In genomic region chr3:170233532-170233931, GRCh38 we compare ENCODE assay signal across 11 cellular contexts. TPM values are rescaled to one million over a fixed set of nuclear protein-coding genes. Genes with fewer than 3 reads are reported as not detected.
A peak's percentile ranks its signal among the peaks of the same experiment; 100 is the strongest.
DNase-seq lines count a peak whose midpoint lies in the region; ATAC-seq and TF ChIP-seq lines count a peak whose summit lies in the region.
"Had no signal": no experiment of that assay in that cellular context is flagged by ENCODE, and none has a peak within 500 bp of the region (broad histone marks: within the 10 kb centered on the region; RNA-seq: fewer than 3 reads in every experiment).

No MANE protein-coding gene starts in this region.

- H3K9me3 ChIP-seq in hepatocyte (ENCODE audit: low read depth) = no peaks in the 10 kb centered on the region
- H3K9me3 ChIP-seq in upper lobe of left lung = no peaks in the 10 kb centered on the region
- H3K9me3 ChIP-seq: suprapubic skin had no signal

- H3K27me3 ChIP-seq in hepatocyte = no peaks in the 10 kb centered on the region
- H3K27me3 ChIP-seq in upper lobe of left lung = no peaks in the 10 kb centered on the region
- H3K27me3 ChIP-seq: suprapubic skin had no signal

- H3K79me2 ChIP-seq in hepatocyte = peaks cover 71% of the 10 kb centered on the region

- H3K4me2 ChIP-seq in hepatocyte = peak overlapping the region; percentile 13

- in situ Hi-C loops in astrocyte of the spinal cord (cut with HindIII; ENCODE audit: low sequenced_read_pairs) = no loop called here

- peak in 2 of 4 donors; percentile 75 to 94 for TF ChIP-seq EP300 in upper lobe of left lung (IDR thresholded peaks at IDR 0.05)

- TF ChIP-seq CTCF in astrocyte of the spinal cord (IDR thresholded peaks at IDR 0.05; ENCODE audit: low read depth, low read length) = no peak
- TF ChIP-seq CTCF in hepatocyte (IDR thresholded peaks at IDR 0.05; ENCODE audit: poor library complexity) = no peak
- no peak for TF ChIP-seq CTCF in upper lobe of left lung (IDR thresholded peaks at IDR 0.05)

- ATAC-seq in upper lobe of left lung (ENCODE audit: low FRiP score in 2 of 2) = peak; percentile 79 to 80
- ATAC-seq in HG03025 (IDR thresholded peaks at IDR 0.05; ENCODE audit: low FRiP score, unreplicated experiment) = no peak

- no peaks in the 10 kb centered on the region for H3K36me3 ChIP-seq in hepatocyte (replicated peaks; ENCODE audit: insufficient read depth, low read depth)
- peaks cover 0 to 22% (median 3%) of the 10 kb centered on the region in 4 donors for H3K36me3 ChIP-seq in upper lobe of left lung

- H2AFZ ChIP-seq in hepatocyte = no peak overlapping the region

- 74% methylated on average over 7 of the region's 7 CpGs for WGBS in hepatocyte (ENCODE audit: low lambda C conversion rate, missing lambda C conversion rate)
- WGBS in upper lobe of left lung, 2 donors = 57 to 67% methylated on average over 7 of the region's 7 CpGs

- H3K9me2 ChIP-seq in hepatocyte (replicated peaks; ENCODE audit: insufficient read depth) = no peaks in the 10 kb centered on the region

- no peak overlapping the region for H3K4me3 ChIP-seq in astrocyte of the spinal cord (ENCODE audit: low read depth, low read length)
- H3K4me3 ChIP-seq in hepatocyte = no peak overlapping the region
- no peak overlapping the region for H3K4me3 ChIP-seq in upper lobe of left lung
- H3K4me3 ChIP-seq: suprapubic skin had no signal

- H3K4me1 ChIP-seq in hepatocyte (ENCODE audit: insufficient read depth) (no peaks in the 10 kb centered on the region), upper lobe of left lung (peaks cover under 1 to 23% (median 14%) of the 10 kb centered on the region in 4 donors)
- H3K4me1 ChIP-seq: suprapubic skin had no signal

- DNase-seq in SIG-M5 treated with dmso at 0.1 percent for 504 hours (lab: John Stamatoyannopoulos, UW; ENCODE audit: unreplicated experiment) = peak; percentile 65
- no peak for DNase-seq in SIG-M5 (lab: John Stamatoyannopoulos, UW)
- peak; percentile 52 for DNase-seq in astrocyte of the spinal cord (ENCODE audit: low read depth, low spot score)
- peak; percentile 21 for DNase-seq in hepatocyte (ENCODE audit: low spot score)
- DNase-seq in upper lobe of left lung = peak in 1 of 2 donors; percentile 71
- no peak for DNase-seq in Kasumi-1 (lab: John Stamatoyannopoulos, UW)
- DNase-seq in NCI-H146 treated with DMSO at 0.1 percent for 48 hours (lab: John Stamatoyannopoulos, UW; ENCODE audit: unreplicated experiment) = no peak
- DNase-seq: NCI-H2029 treated with DMSO at 0.1 percent for 48 hours; stimulated activated CD4-positive, alpha-beta T cell treated with anti-CD3 and anti-CD28 coated beads, Interleukin-15, amount 100 ng/mL, for 24 hours had no signal

- no peak for TF ChIP-seq POLR2A in upper lobe of left lung (IDR thresholded peaks at IDR 0.05)

- peaks cover 2% of the 10 kb centered on the region for H4K20me1 ChIP-seq in hepatocyte (ENCODE audit: insufficient read depth, poor library complexity, severe bottlenecking)

- H3K27ac ChIP-seq in hepatocyte = peak overlapping the region; percentile 55
- H3K27ac ChIP-seq in upper lobe of left lung = peak overlapping the region; percentile 11 to 70 (median 46)
- H3K27ac ChIP-seq: suprapubic skin had no signal

RNA-seq across cellular contexts. Expression of gene PRKCI, which starts 11.3 kb away (rescaled TPM):
- total RNA-seq in hepatocyte (47.3 and 51.8 TPM in 2 replicates), upper lobe of left lung (10 to 100 TPM; 24.7 to 94.7 (median 37.0) TPM)
- polyA plus RNA-seq in hepatocyte = 25.8 and 28.6 TPM in 2 replicates

RNA-seq across cellular contexts. Expression of gene PHC3, which starts 52.0 kb away (rescaled TPM):
- total RNA-seq in hepatocyte = 36.2 and 36.6 TPM in 2 replicates
- polyA plus RNA-seq in hepatocyte = 39.8 and 39.9 TPM in 2 replicates
- 100 to 1,000 TPM in 2 of 6 donors, 10 to 100 TPM in 4; 50.7 to 182 (median 76.3) TPM for total RNA-seq in upper lobe of left lung

Comparison
In these comparisons a context has a peak if more than half of its experiments do, and no peak if none do; other contexts are left out.
1. DNase-seq: peak in SIG-M5 treated with dmso at 0.1 percent for 504 hours (single experiment), astrocyte of the spinal cord (single experiment) and hepatocyte (single experiment); none in SIG-M5 (single experiment), Kasumi-1 (0 of 2) and NCI-H146 treated with DMSO at 0.1 percent for 48 hours (single experiment).